Comparison of ENCODE assay signal across 1 cellular context in genomic region chr7:64999165-65000004, GRCh38.
A peak's percentile ranks its signal among the peaks of the same experiment; 100 is the strongest.
TF ChIP-seq lines count a peak whose summit lies in the region.

No MANE protein-coding gene starts in this region.

TF ChIP-seq in HepG2, 621 proteins besides CTCF, POLR2A, EP300 and RAD21 (continued from another document and continues in another):
- TF ChIP-seq KMT2B (CRISPR knock-in tag; IDR thresholded peaks at IDR 0.05), result no peak
- peak; percentile 40; the same call in 1 of the 2 replicates for TF ChIP-seq FOXK2 (IDR thresholded peaks at IDR 0.05)
- TF ChIP-seq ZXDC (CRISPR knock-in tag; IDR thresholded peaks at IDR 0.05), result no peak
- peak; percentile 57; the same call in 1 of the 2 replicates for TF ChIP-seq STAT5B (CRISPR knock-in tag; IDR thresholded peaks at IDR 0.05)
- peak in 1 of 2 experiments; percentile 91; a peak in 2 of 4 replicates for TF ChIP-seq KLF16 (CRISPR knock-in tag; IDR thresholded peaks at IDR 0.05)
- no peak for TF ChIP-seq HNRNPL (IDR thresholded peaks at IDR 0.05; ENCODE audit: low read depth, low read length)
- TF ChIP-seq ZNF101 (CRISPR knock-in tag; IDR thresholded peaks at IDR 0.05; ENCODE audit: borderline replicate concordance, low read depth), result no peak
- no peak for TF ChIP-seq STAG1 (CRISPR knock-in tag; IDR thresholded peaks at IDR 0.05)
- TF ChIP-seq TGIF2 (CRISPR knock-in tag; IDR thresholded peaks at IDR 0.05), result peak; percentile 67; the same call in 1 of the 2 replicates
- TF ChIP-seq RCOR2 (CRISPR knock-in tag; IDR thresholded peaks at IDR 0.05), result peak; percentile 94
- TF ChIP-seq IRX3 (CRISPR knock-in tag; IDR thresholded peaks at IDR 0.05; ENCODE audit: borderline replicate concordance, low read depth), result no peak
- TF ChIP-seq ZNF691 (CRISPR knock-in tag; IDR thresholded peaks at IDR 0.05; ENCODE audit: borderline replicate concordance, low read depth), result no peak
- TF ChIP-seq TOE1 (CRISPR knock-in tag; IDR thresholded peaks at IDR 0.05), result no peak; the same call in 1 of the 2 replicates
- no peak for TF ChIP-seq ZFP62 (CRISPR knock-in tag; IDR thresholded peaks at IDR 0.05)
- TF ChIP-seq CEBPZ (IDR thresholded peaks at IDR 0.05; ENCODE audit: low read length), result no peak
- TF ChIP-seq IKZF4 (CRISPR knock-in tag; IDR thresholded peaks at IDR 0.05; ENCODE audit: borderline replicate concordance, low read depth, not compliant biosample characterization), result no peak
- TF ChIP-seq CCAR2 (optimal IDR thresholded peaks at IDR 0.05; ENCODE audit: low read depth, low read length), result no peak
- TF ChIP-seq FOXK1 (CRISPR knock-in tag; IDR thresholded peaks at IDR 0.05; ENCODE audit: borderline replicate concordance, low read depth), result peak; percentile 80
- no peak for TF ChIP-seq E2F2 (CRISPR knock-in tag; IDR thresholded peaks at IDR 0.05; ENCODE audit: borderline replicate concordance)
- TF ChIP-seq ZNF770 (CRISPR knock-in tag; IDR thresholded peaks at IDR 0.05), result no peak; the same call in 1 of the 2 replicates
- no peak; the same call in 1 of the 2 replicates for TF ChIP-seq HBP1 (CRISPR knock-in tag; IDR thresholded peaks at IDR 0.05; ENCODE audit: low read depth)
- TF ChIP-seq MTA3 (CRISPR knock-in tag; IDR thresholded peaks at IDR 0.05), result no peak
- TF ChIP-seq KLF15 (CRISPR knock-in tag; IDR thresholded peaks at IDR 0.05; ENCODE audit: borderline replicate concordance), result no peak
- TF ChIP-seq MIER2 (CRISPR knock-in tag; IDR thresholded peaks at IDR 0.05), result peak; percentile 65; the same call in 1 of the 2 replicates
- peak; percentile 85 for TF ChIP-seq PBX2 (CRISPR knock-in tag; IDR thresholded peaks at IDR 0.05)
- TF ChIP-seq ZNF784 (CRISPR knock-in tag; IDR thresholded peaks at IDR 0.05; ENCODE audit: borderline replicate concordance), result no peak
- TF ChIP-seq NR3C1 (CRISPR knock-in tag; IDR thresholded peaks at IDR 0.05), result no peak
- TF ChIP-seq MBNL3 (CRISPR knock-in tag; conservative IDR thresholded peaks at IDR 0.05), result no peak
- no peak for TF ChIP-seq FIP1L1 (IDR thresholded peaks at IDR 0.05; ENCODE audit: borderline replicate concordance, insufficient read depth, low read depth, low read length)
- no peak for TF ChIP-seq ESRRA (CRISPR knock-in tag; IDR thresholded peaks at IDR 0.05; ENCODE audit: low read depth)
- no peak for TF ChIP-seq ZNF318 (CRISPR knock-in tag; IDR thresholded peaks at IDR 0.05)
- TF ChIP-seq AHR (CRISPR knock-in tag; IDR thresholded peaks at IDR 0.05), result peak; percentile 97; the same call in 1 of the 2 replicates
- TF ChIP-seq ATF5 (CRISPR knock-in tag; IDR thresholded peaks at IDR 0.05; ENCODE audit: low read depth), result no peak
- TF ChIP-seq JUN (CRISPR knock-in tag; IDR thresholded peaks at IDR 0.05), result 0 out of 2 replicates have a peak, but pooled peaks have one; percentile 73
- TF ChIP-seq GZF1 (CRISPR knock-in tag; IDR thresholded peaks at IDR 0.05), result no peak
